ENCODE assay signal across 8 cellular contexts in the genomic region with DNA sequence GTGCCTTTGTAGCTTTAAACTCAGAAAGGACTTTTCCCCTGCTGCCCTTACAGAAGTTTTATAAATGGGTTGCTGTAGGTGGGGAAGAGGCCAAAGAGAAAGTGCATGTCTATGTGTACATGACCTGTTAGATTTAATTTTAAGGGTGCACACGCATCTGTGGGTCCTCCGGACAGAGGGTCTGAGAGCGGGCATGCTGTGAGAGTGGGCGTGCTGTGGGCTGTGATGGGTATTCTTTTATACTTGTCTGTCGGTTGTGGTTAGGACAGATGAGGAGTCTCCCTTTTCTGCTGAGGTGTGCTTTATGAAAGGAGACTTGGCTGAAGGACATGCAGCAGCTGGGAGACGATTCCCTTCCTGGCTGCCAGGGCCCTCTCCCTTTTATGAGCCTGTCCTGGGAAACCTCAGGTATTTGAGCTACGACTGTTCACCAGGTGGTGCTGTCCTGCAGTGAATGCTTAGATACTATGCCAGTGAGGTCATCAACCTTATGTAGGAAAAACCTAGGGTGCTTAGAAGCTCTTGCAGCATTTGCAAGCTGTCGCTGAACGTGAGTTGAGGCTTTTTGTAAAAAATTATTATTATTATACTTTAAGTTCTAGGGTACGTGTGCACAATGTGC.
DNase-seq lines count a peak whose midpoint lies in the region; ATAC-seq and TF ChIP-seq lines count a peak whose summit lies in the region.

No MANE protein-coding gene starts in this region.

- no peak for DNase-seq in GM06990 (ENCODE audit: extremely low read depth, insufficient read length)
- DNase-seq in NCI-H187 (lab: John Stamatoyannopoulos, UW) = peak; percentile 14 to 50
- DNase-seq in astrocyte of the hippocampus (ENCODE audit: low read depth, low spot score) = peak; percentile 80
- DNase-seq in kidney epithelial cell (ENCODE audit: low read depth) = peak; percentile 71
- DNase-seq in activated CD8-positive, alpha-beta memory T cell treated with anti-CD3 and anti-CD28 coated beads, Interleukin-2, amount 50 U/mL, for 48 hours = no peak

- TF ChIP-seq CTCF in GM06990 (IDR thresholded peaks at IDR 0.05; ENCODE audit: insufficient read depth, low read length, poor library complexity, severe bottlenecking) = peak; percentile 31
- peak; percentile 57 for TF ChIP-seq CTCF in kidney epithelial cell (IDR thresholded peaks at IDR 0.05; ENCODE audit: insufficient read depth, low read length, poor library complexity, severe bottlenecking)

- H3K36me3 ChIP-seq in GM06990 (ENCODE audit: control insufficient read depth, insufficient read depth, low read length) = no peaks in the 10 kb centered on the region; the same call in 1 of the 2 replicates
- H3K36me3 ChIP-seq in kidney epithelial cell (ENCODE audit: control insufficient read depth, insufficient read depth, low read length) = no peaks in the 10 kb centered on the region

- H3K4me3 ChIP-seq in GM06990 (replicated peaks; ENCODE audit: low read depth, low read length) (no peak overlapping the region), kidney epithelial cell (ENCODE audit: low read depth, low read length) (no peak overlapping the region)

- H3K27me3 ChIP-seq in GM06990 (replicated peaks; ENCODE audit: control insufficient read depth, insufficient read depth, low read length) = no peaks in the 10 kb centered on the region
- no peaks in the 10 kb centered on the region for H3K27me3 ChIP-seq in kidney epithelial cell (ENCODE audit: control insufficient read depth, insufficient read depth, low read length)

- no peak for ATAC-seq in GM18870 (IDR thresholded peaks at IDR 0.05; ENCODE audit: unreplicated experiment)
- no peak for ATAC-seq in GM18909 (IDR thresholded peaks at IDR 0.05; ENCODE audit: poor library complexity, unreplicated experiment)
- ATAC-seq in GM21390 (IDR thresholded peaks at IDR 0.05; ENCODE audit: unreplicated experiment) = no peak

Comparison
In these comparisons a context has a peak if more than half of its experiments do, and no peak if none do; other contexts are left out.
1. DNase-seq: peak in NCI-H187 (2 of 2), astrocyte of the hippocampus (single experiment) and kidney epithelial cell (single experiment); none in GM06990 (single experiment) and activated CD8-positive, alpha-beta memory T cell treated with anti-CD3 and anti-CD28 coated beads, Interleukin-2, amount 50 U/mL, for 48 hours (single experiment).